In genomic region chr9:136644593-136645342, GRCh38 we compare ENCODE assay signal across 1 cellular context.
TF ChIP-seq lines count a peak whose summit lies in the region.

No MANE protein-coding gene starts in this region.

TF ChIP-seq in HEK293, 187 proteins besides CTCF, POLR2A, EP300 and RAD21 (continued from another document):
- TF ChIP-seq ZNF518A (tag by site-specific recombination; conservative IDR thresholded peaks at IDR 0.05; ENCODE audit: low read depth), result no peak
- TF ChIP-seq ZNF292 (tag by site-specific recombination; IDR thresholded peaks at IDR 0.05; ENCODE audit: borderline replicate concordance, low read depth), result no peak
- TF ChIP-seq, protein P1, sequence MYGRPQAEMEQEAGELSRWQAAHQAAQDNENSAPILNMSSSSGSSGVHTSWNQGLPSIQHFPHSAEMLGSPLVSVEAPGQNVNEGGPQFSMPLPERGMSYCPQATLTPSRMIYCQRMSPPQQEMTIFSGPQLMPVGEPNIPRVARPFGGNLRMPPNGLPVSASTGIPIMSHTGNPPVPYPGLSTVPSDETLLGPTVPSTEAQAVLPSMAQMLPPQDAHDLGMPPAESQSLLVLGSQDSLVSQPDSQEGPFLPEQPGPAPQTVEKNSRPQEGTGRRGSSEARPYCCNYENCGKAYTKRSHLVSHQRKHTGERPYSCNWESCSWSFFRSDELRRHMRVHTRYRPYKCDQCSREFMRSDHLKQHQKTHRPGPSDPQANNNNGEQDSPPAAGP (tag by site-specific recombination; IDR thresholded peaks at IDR 0.05), result peak; percentile 60; the same call in 1 of the 2 replicates
- peak; percentile 93; the same call in 1 of the 2 replicates for TF ChIP-seq KLF16 (tag by site-specific recombination; IDR thresholded peaks at IDR 0.05)
- 0 out of 2 replicates have a peak, but pooled peaks have one; percentile 25 for TF ChIP-seq KLF8 (tag by site-specific recombination; IDR thresholded peaks at IDR 0.05)
- TF ChIP-seq ZNF549 (tag by site-specific recombination; IDR thresholded peaks at IDR 0.05), result no peak
- TF ChIP-seq, protein P2, sequence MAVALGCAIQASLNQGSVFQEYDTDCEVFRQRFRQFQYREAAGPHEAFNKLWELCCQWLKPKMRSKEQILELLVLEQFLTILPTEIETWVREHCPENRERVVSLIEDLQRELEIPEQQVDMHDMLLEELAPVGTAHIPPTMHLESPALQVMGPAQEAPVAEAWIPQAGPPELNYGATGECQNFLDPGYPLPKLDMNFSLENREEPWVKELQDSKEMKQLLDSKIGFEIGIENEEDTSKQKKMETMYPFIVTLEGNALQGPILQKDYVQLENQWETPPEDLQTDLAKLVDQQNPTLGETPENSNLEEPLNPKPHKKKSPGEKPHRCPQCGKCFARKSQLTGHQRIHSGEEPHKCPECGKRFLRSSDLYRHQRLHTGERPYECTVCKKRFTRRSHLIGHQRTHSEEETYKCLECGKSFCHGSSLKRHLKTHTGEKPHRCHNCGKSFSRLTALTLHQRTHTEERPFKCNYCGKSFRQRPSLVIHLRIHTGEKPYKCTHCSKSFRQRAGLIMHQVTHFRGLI (tag by site-specific recombination; IDR thresholded peaks at IDR 0.05), result no peak
- no peak for TF ChIP-seq HOXD13 (CRISPR knock-in tag; IDR thresholded peaks at IDR 0.05; ENCODE audit: borderline replicate concordance)
- TF ChIP-seq ZBTB44 (tag by site-specific recombination; IDR thresholded peaks at IDR 0.05), result no peak
- TF ChIP-seq ZNF302 (tag by site-specific recombination; IDR thresholded peaks at IDR 0.05; ENCODE audit: low read depth), result no peak
- no peak for TF ChIP-seq ZBTB7A (tag by site-specific recombination; IDR thresholded peaks at IDR 0.05; ENCODE audit: low read depth)
- no peak for TF ChIP-seq ZFP69B (tag by site-specific recombination; IDR thresholded peaks at IDR 0.05)
- no peak for TF ChIP-seq ZNF658 (tag by site-specific recombination; IDR thresholded peaks at IDR 0.05)
- TF ChIP-seq, protein P3, sequence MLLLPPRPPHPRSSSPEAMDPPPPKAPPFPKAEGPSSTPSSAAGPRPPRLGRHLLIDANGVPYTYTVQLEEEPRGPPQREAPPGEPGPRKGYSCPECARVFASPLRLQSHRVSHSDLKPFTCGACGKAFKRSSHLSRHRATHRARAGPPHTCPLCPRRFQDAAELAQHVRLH (tag by site-specific recombination; IDR thresholded peaks at IDR 0.05), result 0 out of 2 replicates have a peak, but pooled peaks have one; percentile 35
- no peak for TF ChIP-seq ZNF366 (tag by site-specific recombination; conservative IDR thresholded peaks at IDR 0.05)
- no peak for TF ChIP-seq ZNF776 (tag by site-specific recombination; IDR thresholded peaks at IDR 0.05; ENCODE audit: borderline replicate concordance)
- TF ChIP-seq ZNF792 (tag by site-specific recombination; IDR thresholded peaks at IDR 0.05), result no peak
- no peak for TF ChIP-seq ZNF114 (tag by site-specific recombination; IDR thresholded peaks at IDR 0.05)
- no peak for TF ChIP-seq PRDM6 (tag by site-specific recombination; IDR thresholded peaks at IDR 0.05)
